ENCODE assay signal across 8 cellular contexts in genomic region chr17:79852748-79853147, GRCh38. TPM values are rescaled to one million over a fixed set of nuclear protein-coding genes. Genes with fewer than 3 reads are reported as not detected.
A peak's percentile ranks its signal among the peaks of the same experiment; 100 is the strongest.
DNase-seq lines count a peak whose midpoint lies in the region; ATAC-seq lines count a peak whose summit lies in the region.

No MANE protein-coding gene starts in this region.

- H3K27me3 Mint-ChIP-seq in activated naive CD8-positive, alpha-beta T cell, result peaks cover 1% of the 10 kb centered on the region

- H3K27ac Mint-ChIP-seq in activated naive CD8-positive, alpha-beta T cell, result no peak overlapping the region

- H3K36me3 Mint-ChIP-seq in activated naive CD8-positive, alpha-beta T cell, result no peaks in the 10 kb centered on the region

- peaks cover 3% of the 10 kb centered on the region for H3K4me1 Mint-ChIP-seq in activated naive CD8-positive, alpha-beta T cell (ENCODE audit: low read depth)

- no peaks in the 10 kb centered on the region for H3K9me3 Mint-ChIP-seq in activated naive CD8-positive, alpha-beta T cell (ENCODE audit: low read depth)

- H3K4me3 Mint-ChIP-seq in activated naive CD8-positive, alpha-beta T cell, result peak overlapping the region; percentile 5

- peak; percentile 48 for DNase-seq in AG08396 (ENCODE audit: low spot score)
- DNase-seq in HPDE6-E6E7 (ENCODE audit: extremely low spot score), result peak; percentile 54
- DNase-seq in left lobe of liver (ENCODE audit: low spot score), result no peak
- DNase-seq in RPMI8226, result no peak
- DNase-seq in D341Med (ENCODE audit: low spot score), result no peak

- ATAC-seq in left lobe of liver (peak; percentile 46), GM18517 (IDR thresholded peaks at IDR 0.05; ENCODE audit: unreplicated experiment) (no peak), HG03097 (IDR thresholded peaks at IDR 0.05; ENCODE audit: low FRiP score, unreplicated experiment) (no peak)

RNA-seq across cellular contexts. Expression of gene CBX4, which starts 13.5 kb away (rescaled TPM):
- total RNA-seq in left lobe of liver, result 14.8 TPM

RNA-seq across cellular contexts. Expression of gene CBX8, which starts 55.9 kb away (rescaled TPM):
- 3.7 TPM for total RNA-seq in left lobe of liver

Comparison
In these comparisons a context has a peak if more than half of its experiments do, and no peak if none do; other contexts are left out.
1. DNase-seq: peak in AG08396 (single experiment) and HPDE6-E6E7 (single experiment); none in left lobe of liver (single experiment), RPMI8226 (single experiment) and D341Med (single experiment).